Comparison of ENCODE assay signal across 8 cellular contexts in the genomic region with DNA sequence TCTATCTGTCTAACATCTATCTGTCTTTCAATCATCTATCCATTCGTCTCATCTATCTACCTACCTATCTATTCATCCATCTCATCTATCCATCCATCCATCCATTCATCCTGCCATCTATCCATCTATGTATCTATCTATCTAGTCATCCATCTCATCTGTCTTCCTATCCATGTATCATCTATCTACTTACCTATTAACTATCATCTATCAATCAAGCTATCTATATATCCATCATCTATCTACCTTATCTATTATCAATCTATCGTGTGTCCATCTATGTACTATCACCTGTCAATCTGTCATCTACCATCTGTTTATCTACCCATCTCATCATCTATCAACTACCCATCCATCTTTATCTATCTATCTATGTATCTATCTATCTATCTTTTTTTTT.
"Had no signal": no experiment of that assay in that cellular context is flagged by ENCODE, and none has a peak within 500 bp of the region (broad histone marks: within the 10 kb centered on the region; RNA-seq: fewer than 3 reads in every experiment).

No MANE protein-coding gene starts in this region.

- FAIRE-seq: G401.6, GM12878, GM12891, GM12892, GM18507, GM19239 had no signal

- ATAC-seq: GM12878 had no signal

- H3K4me3 ChIP-seq: GM12878 had no signal

- DNase-seq: GDM1, GF-D8 had no signal
